ENCODE assay signal across 10 cellular contexts in genomic region chr11:77073328-77074001, GRCh38. TPM values are rescaled to one million over a fixed set of nuclear protein-coding genes. Genes with fewer than 3 reads are reported as not detected.
A peak's percentile ranks its signal among the peaks of the same experiment; 100 is the strongest.
DNase-seq lines count a peak whose midpoint lies in the region; ATAC-seq and TF ChIP-seq lines count a peak whose summit lies in the region.
"Had no signal": no experiment of that assay in that cellular context is flagged by ENCODE, and none has a peak within 500 bp of the region (broad histone marks: within the 10 kb centered on the region; RNA-seq: fewer than 3 reads in every experiment).

No MANE protein-coding gene starts in this region.

- no peaks in the 10 kb centered on the region for H3K36me3 Mint-ChIP-seq in T-helper 2 cell treated with Interferon-gamma antibody and Interleukin-4, amounts not matched to agents 5 μg/mL and 100 μg/mL, for 36 hours (ENCODE audit: low read depth)

- H3K27ac ChIP-seq in adrenal gland, result peak overlapping the region; percentile 87 to 98 (median 93)
- peak overlapping the region; percentile 54 to 87 (median 76) for H3K27ac ChIP-seq in heart left ventricle

- peaks cover 18% of the 10 kb centered on the region for H3K27me3 Mint-ChIP-seq in T-helper 2 cell treated with Interferon-gamma antibody and Interleukin-4, amounts not matched to agents 5 μg/mL and 100 μg/mL, for 36 hours (ENCODE audit: low read depth)

- ATAC-seq in heart left ventricle, result peak; percentile 83 to 98 (median 96)
- no peak for ATAC-seq in HG02885 (IDR thresholded peaks at IDR 0.05; ENCODE audit: poor library complexity, unreplicated experiment)
- no peak for ATAC-seq in HG03521 (IDR thresholded peaks at IDR 0.05; ENCODE audit: unreplicated experiment)

- intact Hi-C loops in adrenal gland (cut with DNase I), result no loop called here
- intact Hi-C loops in heart left ventricle (cut with DNase I), result no loop called here

- TF ChIP-seq CTCF in adrenal gland (IDR thresholded peaks at IDR 0.05) (peak; percentile 35 to 70 (median 52)), heart left ventricle (IDR thresholded peaks at IDR 0.05) (peak in 10 of 12 donors; percentile 9 to 67 (median 26))

- peaks cover 19% of the 10 kb centered on the region for H3K4me1 Mint-ChIP-seq in T-helper 2 cell treated with Interferon-gamma antibody and Interleukin-4, amounts not matched to agents 5 μg/mL and 100 μg/mL, for 36 hours (ENCODE audit: low read depth)

- H3K27me3 ChIP-seq in adrenal gland (no peaks in the 10 kb centered on the region), heart left ventricle (no peaks in the 10 kb centered on the region)

- WGBS in adrenal gland, 4 donors, result 19 to 24% (median 20%) methylated on average over 6 to 11 of the region's 11 CpGs
- 54 to 72% (median 61%) methylated on average over 10 to 11 of the region's 11 CpGs for WGBS in heart left ventricle, 4 donors

- peaks cover under 1% of the 10 kb centered on the region for H3K9me3 Mint-ChIP-seq in T-helper 2 cell treated with Interferon-gamma antibody and Interleukin-4, amounts not matched to agents 5 μg/mL and 100 μg/mL, for 36 hours
- H3K9me3 Mint-ChIP-seq: CD4-positive, CD25-positive, alpha-beta regulatory T cell; T-helper 1 cell treated with Interleukin-12 subunit alpha and Interleukin-12 subunit beta and Interleukin-4 antibody, amounts not matched to agents 30 μg/mL and 1 μg/mL, for 36 hours had no signal

- no peak for DNase-seq in T-helper 2 cell treated with Interferon-gamma antibody and Interleukin-4, amounts not matched to agents 5 μg/mL and 100 μg/mL, for 36 hours (ENCODE audit: low spot score)
- DNase-seq in T-helper 2 cell (no peak), adrenal gland (peak; percentile 89 to 98 (median 96)), heart left ventricle (peak; percentile 83 to 92 (median 86)), pulmonary artery endothelial cell (ENCODE audit: low read depth, low spot score) (peak; percentile 64)
- DNase-seq in activated effector memory CD4-positive, alpha-beta T cell treated with anti-CD3 and anti-CD28 coated beads, Interleukin-2, amount 50 U/mL, for 16 hours, result no peak
- DNase-seq: CD4-positive, CD25-positive, alpha-beta regulatory T cell had no signal

- H3K36me3 ChIP-seq in adrenal gland (replicated peaks in 1 of 2) (no peaks in the 10 kb centered on the region), heart left ventricle (no peaks in the 10 kb centered on the region)

- H3K9me3 ChIP-seq in adrenal gland (replicated peaks in 1 of 3) (no peaks in the 10 kb centered on the region), heart left ventricle (peaks cover 0 to 6% (median 0%) of the 10 kb centered on the region in 12 donors)

- H3K4me1 ChIP-seq in adrenal gland (replicated peaks in 1 of 2), result peaks cover 29 to 45% of the 10 kb centered on the region in 2 donors
- peaks cover 0 to 30% (median 20%) of the 10 kb centered on the region in 12 donors for H3K4me1 ChIP-seq in heart left ventricle

- TF ChIP-seq POLR2A in adrenal gland (IDR thresholded peaks at IDR 0.05), result peak; percentile 27 to 87
- TF ChIP-seq POLR2A in heart left ventricle (IDR thresholded peaks at IDR 0.05), result peak in 1 of 2 donors; percentile 32

- H3K4me3 ChIP-seq in adrenal gland, result no peak overlapping the region
- H3K4me3 ChIP-seq in heart left ventricle, result peak overlapping the region in 1 of 12 donors; percentile 4

- H3K27ac Mint-ChIP-seq in T-helper 2 cell treated with Interferon-gamma antibody and Interleukin-4, amounts not matched to agents 5 μg/mL and 100 μg/mL, for 36 hours, result peak overlapping the region; percentile 15
- H3K27ac Mint-ChIP-seq: CD4-positive, CD25-positive, alpha-beta regulatory T cell; T-helper 1 cell treated with Interleukin-12 subunit alpha and Interleukin-12 subunit beta and Interleukin-4 antibody, amounts not matched to agents 30 μg/mL and 1 μg/mL, for 36 hours had no signal

- no peak overlapping the region for H3K4me3 Mint-ChIP-seq in T-helper 2 cell treated with Interferon-gamma antibody and Interleukin-4, amounts not matched to agents 5 μg/mL and 100 μg/mL, for 36 hours
- H3K4me3 Mint-ChIP-seq: T-helper 1 cell treated with Interleukin-12 subunit alpha and Interleukin-12 subunit beta and Interleukin-4 antibody, amounts not matched to agents 30 μg/mL and 1 μg/mL, for 36 hours had no signal

RNA-seq across cellular contexts. Expression of gene CAPN5, which starts 6.7 kb away (rescaled TPM):
- 10 to 100 TPM in 7 of 8 donors, 1 to 10 TPM in 1; 8.5 to 29.6 (median 21.3) TPM for total RNA-seq in adrenal gland
- polyA plus RNA-seq in adrenal gland, result 10 to 100 TPM in 2 of 3 donors, 1 to 10 TPM in 1; 7.7 to 27.8 (median 12.3) TPM
- 1 to 10 TPM; 1.2 to 4.5 (median 2.3) TPM for total RNA-seq in heart left ventricle
- 1 to 10 TPM; 1.1 to 2.0 TPM for polyA plus RNA-seq in heart left ventricle
- total RNA-seq in pulmonary artery endothelial cell, result 7.5 and 9.5 TPM in 2 replicates

RNA-seq across cellular contexts. Expression of gene OMP, which starts 29.2 kb away (rescaled TPM):
- total RNA-seq in adrenal gland, result under 1 TPM in 2 of 8 donors, not detected in 6; 0.50 to 0.92 TPM
- polyA plus RNA-seq in adrenal gland, result 1 to 10 TPM in 1 of 3 donors, not detected in 2; 1.6 TPM
- total RNA-seq in heart left ventricle, result not detected
- not detected for polyA plus RNA-seq in heart left ventricle
- 0.42 TPM in 1 of 2 replicates, not detected in the other for total RNA-seq in pulmonary artery endothelial cell
- total RNA-seq: CD4-positive, CD25-positive, alpha-beta regulatory T cell had no signal
- polyA plus RNA-seq: CD4-positive, CD25-positive, alpha-beta regulatory T cell had no signal

RNA-seq across cellular contexts. Expression of gene B3GNT6, which starts 39.3 kb away (rescaled TPM):
- total RNA-seq in adrenal gland (not detected), heart left ventricle (not detected), pulmonary artery endothelial cell (not detected in 2 replicates)
- polyA plus RNA-seq in adrenal gland (not detected), heart left ventricle (not detected)
- total RNA-seq: CD4-positive, CD25-positive, alpha-beta regulatory T cell had no signal
- polyA plus RNA-seq: CD4-positive, CD25-positive, alpha-beta regulatory T cell had no signal

RNA-seq across cellular contexts. Expression of gene MYO7A, which starts 54.6 kb away (rescaled TPM):
- total RNA-seq in adrenal gland (100 to 1,000 TPM in 4 of 8 donors, 10 to 100 TPM in 4; 66.1 to 175 (median 102) TPM), heart left ventricle (10 to 100 TPM in 1 of 9 donors, 1 to 10 TPM in 8; 1.6 to 17.1 (median 2.7) TPM), pulmonary artery endothelial cell (0.13 and 0.18 TPM in 2 replicates)
- polyA plus RNA-seq in adrenal gland (100 to 1,000 TPM in 1 of 3 donors, 10 to 100 TPM in 2; 46.8 to 150 (median 67.2) TPM), heart left ventricle (1 to 10 TPM; 1.0 to 2.9 TPM)

Comparison
In these comparisons a context has a peak if more than half of its experiments do, and no peak if none do; other contexts are left out.
1. DNase-seq: peak in adrenal gland (7 of 7), heart left ventricle (5 of 5) and pulmonary artery endothelial cell (single experiment); none in T-helper 2 cell treated with Interferon-gamma antibody and Interleukin-4, amounts not matched to agents 5 μg/mL and 100 μg/mL, for 36 hours (single experiment), T-helper 2 cell (0 of 5) and activated effector memory CD4-positive, alpha-beta T cell treated with anti-CD3 and anti-CD28 coated beads, Interleukin-2, amount 50 U/mL, for 16 hours (single experiment).
2. ATAC-seq: peak in heart left ventricle (4 of 4); none in HG02885 (single experiment) and HG03521 (single experiment).